In genomic region chr5:159230657-159231056, GRCh38 we compare ENCODE assay signal across 10 cellular contexts.
"Had no signal": no experiment of that assay in that cellular context is flagged by ENCODE, and none has a peak within 500 bp of the region (broad histone marks: within the 10 kb centered on the region; RNA-seq: fewer than 3 reads in every experiment).

No MANE protein-coding gene starts in this region.

- H3K27ac ChIP-seq: ascending aorta, sigmoid colon had no signal

- H3K9me3 ChIP-seq: ascending aorta, sigmoid colon had no signal

- H3K27me3 ChIP-seq: ascending aorta, sigmoid colon had no signal

- DNase-seq: activated CD4-positive, alpha-beta T cell treated with anti-CD3 and anti-CD28 coated beads for 48 hours; activated naive CD4-positive, alpha-beta T cell treated with Interleukin-2 at 50 U/mL for 16 hours; activated naive CD8-positive, alpha-beta T cell treated with anti-CD3 and anti-CD28 coated beads, Interleukin-2, amount 50 U/mL, for 24 hours; foreskin melanocyte; head of caudate nucleus; left colon; sigmoid colon; stimulated activated CD4-positive, alpha-beta T cell treated with anti-CD3 and anti-CD28 coated beads, Interleukin-2, amount 100 ng/mL, for 24 hours; stimulated activated naive B cell treated with anti-CD40 and anti-IgM and Interleukin-4, amounts not matched to agents 10 μg/mL and 1 μg/mL and 100 μg/mL, for 72 hours had no signal

- H3K4me1 ChIP-seq: ascending aorta, sigmoid colon had no signal

- ATAC-seq: activated naive CD8-positive, alpha-beta T cell treated with anti-CD3 and anti-CD28 coated beads, Interleukin-2, amount 50 U/mL, for 24 hours; left colon; stimulated activated naive B cell treated with anti-CD40 and anti-IgM and Interleukin-4, amounts not matched to agents 10 μg/mL and 1 μg/mL and 100 μg/mL, for 72 hours had no signal

- H3K36me3 ChIP-seq: ascending aorta, sigmoid colon had no signal

- H3K4me3 ChIP-seq: ascending aorta, sigmoid colon had no signal
